20 cellular contexts compared by ENCODE assay signal in the genomic region with DNA sequence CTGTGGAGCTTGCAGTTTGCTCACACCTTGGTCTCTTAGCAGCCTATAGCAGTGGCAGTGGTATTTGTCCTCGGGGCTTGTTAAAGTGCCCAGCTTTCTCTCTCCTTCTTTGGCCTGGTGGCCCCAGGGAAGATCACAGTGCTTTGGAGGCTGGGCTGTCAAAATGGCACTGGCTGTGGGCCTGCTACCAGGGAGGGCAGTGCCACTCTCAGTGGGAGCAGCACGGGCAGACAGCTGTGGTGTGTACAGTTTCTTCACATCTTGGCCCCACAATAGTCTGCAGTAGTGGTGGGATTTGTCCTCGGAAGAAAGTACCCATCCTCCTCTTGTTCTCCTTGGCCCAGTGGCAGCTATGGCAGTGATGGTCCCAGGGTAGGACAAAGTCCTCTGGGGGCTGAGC.
DNase-seq lines count a peak whose midpoint lies in the region; ATAC-seq and TF ChIP-seq lines count a peak whose summit lies in the region.
"Had no signal": no experiment of that assay in that cellular context is flagged by ENCODE, and none has a peak within 500 bp of the region (broad histone marks: within the 10 kb centered on the region; RNA-seq: fewer than 3 reads in every experiment).

No MANE protein-coding gene starts in this region.

- H2BK12ac ChIP-seq in neuronal stem cell (ENCODE audit: low read length), result no peak overlapping the region

- no peaks in the 10 kb centered on the region for H3K4me1 ChIP-seq in Loucy (ENCODE audit: insufficient read depth, low read length, poor library complexity, severe bottlenecking)
- H3K4me1 ChIP-seq in endodermal cell (ENCODE audit: control insufficient read depth, insufficient read depth, low read length), result no peaks in the 10 kb centered on the region
- H3K4me1 ChIP-seq in neuronal stem cell (ENCODE audit: control insufficient read depth in 2 of 2, insufficient read depth in 1 of 2, low read depth in 1 of 2, low read length in 2 of 2), result no peaks in the 10 kb centered on the region
- H3K4me1 ChIP-seq: BE2C had no signal

- H3K9ac ChIP-seq in Loucy (ENCODE audit: low read depth, low read length, poor library complexity, severe bottlenecking) (no peak overlapping the region), endodermal cell (ENCODE audit: extremely low read depth, low read length, poor library complexity, severe bottlenecking) (no peak overlapping the region), neuronal stem cell (ENCODE audit: low read depth, low read length, poor library complexity) (no peak overlapping the region)
- H3K9ac ChIP-seq: GM23248 had no signal

- 93 to 100% methylated on average over 1 to 3 of the region's 3 CpGs for WGBS in endodermal cell (ENCODE audit: insufficient coverage in 1 of 2, insufficient read length in 1 of 2), 2 experiments
- no CpG with 5 or more reads among the region's 3 CpGs for WGBS in neuronal stem cell (ENCODE audit: extremely low coverage in 2 of 2, insufficient read length in 2 of 2, insufficient replicate concordance in 1 of 2), 2 donors

- no peak overlapping the region for H3K4me3 Mint-ChIP-seq in endodermal cell
- H3K4me3 Mint-ChIP-seq: CD4-positive, CD25-positive, alpha-beta regulatory T cell; CD8-positive, alpha-beta memory T cell; IgD-negative memory B cell had no signal

- TF ChIP-seq CTCF in Loucy (conservative IDR thresholded peaks at IDR 0.05; ENCODE audit: low read length), result no peak
- TF ChIP-seq CTCF in endodermal cell (conservative IDR thresholded peaks at IDR 0.05), result no peak

- no peak for DNase-seq in endodermal cell
- DNase-seq in neuronal stem cell (ENCODE audit: low spot score), result no peak
- DNase-seq: ACHN; BE2C; C1 segment of cervical spinal cord; CD4-positive, CD25-positive, alpha-beta regulatory T cell; CD8-positive, alpha-beta memory T cell; COR-L47; DMS 273 treated with DMSO at 0.1 percent for 48 hours; DMS53; GF-D8; GM23248; HCEC 1CT; KBM-7 had no signal

- no peak for ATAC-seq in GM18505 (IDR thresholded peaks at IDR 0.05; ENCODE audit: unreplicated experiment)
- no peak for ATAC-seq in HG02610 (IDR thresholded peaks at IDR 0.05; ENCODE audit: unreplicated experiment)
- no peak for ATAC-seq in HG02759 (IDR thresholded peaks at IDR 0.05; ENCODE audit: unreplicated experiment)
- no peak for ATAC-seq in GM19467 (IDR thresholded peaks at IDR 0.05; ENCODE audit: unreplicated experiment)

- no peak overlapping the region for H2BK15ac ChIP-seq in neuronal stem cell (ENCODE audit: low read length)

- no peak overlapping the region for H3K14ac ChIP-seq in neuronal stem cell (ENCODE audit: low read length)

- peak overlapping the region; percentile 18 for H3K18ac ChIP-seq in neuronal stem cell (ENCODE audit: low read length)

- H3K9me3 Mint-ChIP-seq in endodermal cell, result peaks cover 2% of the 10 kb centered on the region

- H2BK120ac ChIP-seq in neuronal stem cell (ENCODE audit: low read depth, low read length), result no peak overlapping the region

- no peaks in the 10 kb centered on the region for H3K79me2 ChIP-seq in Loucy (ENCODE audit: insufficient read depth, low read length)

- H4K8ac ChIP-seq in neuronal stem cell (ENCODE audit: low read depth, low read length), result no peak overlapping the region

- H3K36me3 ChIP-seq in Loucy (ENCODE audit: insufficient read depth, low read length) (no peaks in the 10 kb centered on the region), endodermal cell (ENCODE audit: control insufficient read depth, insufficient read depth, low read length) (no peaks in the 10 kb centered on the region), neuronal stem cell (replicated peaks in 1 of 2; ENCODE audit: control insufficient read depth in 2 of 2, insufficient read depth in 2 of 2, low read length in 2 of 2) (no peaks in the 10 kb centered on the region)
- H3K36me3 ChIP-seq: BE2C had no signal

- H3K9me3 ChIP-seq in Loucy (ENCODE audit: insufficient read depth, low read depth, low read length) (no peaks in the 10 kb centered on the region; the same call in 1 of the 2 replicates), endodermal cell (ENCODE audit: control insufficient read depth, low read length) (no peaks in the 10 kb centered on the region), neuronal stem cell (replicated peaks in 1 of 2; ENCODE audit: control insufficient read depth in 2 of 2, insufficient read depth in 1 of 2, low read depth in 1 of 2, low read length in 2 of 2) (no peaks in the 10 kb centered on the region)
- H3K9me3 ChIP-seq: BE2C had no signal

- H4K20me1 ChIP-seq in Loucy (ENCODE audit: insufficient read depth, low read length, poor library complexity, severe bottlenecking), result no peaks in the 10 kb centered on the region

- H3K4me1 Mint-ChIP-seq in endodermal cell, result no peaks in the 10 kb centered on the region
- H3K4me1 Mint-ChIP-seq: CD4-positive, CD25-positive, alpha-beta regulatory T cell; CD8-positive, alpha-beta memory T cell; IgD-negative memory B cell had no signal

- H4K91ac ChIP-seq in neuronal stem cell (ENCODE audit: low read depth, low read length, poor library complexity), result no peak overlapping the region

- no peaks in the 10 kb centered on the region for H3F3A ChIP-seq in Loucy (ENCODE audit: low read depth)

- peak overlapping the region; percentile 44 for H3K27ac Mint-ChIP-seq in endodermal cell
- H3K27ac Mint-ChIP-seq: CD4-positive, CD25-positive, alpha-beta regulatory T cell; CD8-positive, alpha-beta memory T cell had no signal

- H2AFZ ChIP-seq in Loucy (ENCODE audit: low read length) (peak overlapping the region; percentile 30; the same call in 1 of the 2 replicates), neuronal stem cell (ENCODE audit: low read length) (no peak overlapping the region)

- no peak overlapping the region for H2AK5ac ChIP-seq in neuronal stem cell (ENCODE audit: low read depth, low read length)

- H2BK5ac ChIP-seq in neuronal stem cell (ENCODE audit: low read length), result no peak overlapping the region

- no peaks in the 10 kb centered on the region for H3K36me3 Mint-ChIP-seq in endodermal cell (ENCODE audit: low read depth)
- H3K36me3 Mint-ChIP-seq: CD4-positive, CD25-positive, alpha-beta regulatory T cell; CD8-positive, alpha-beta memory T cell; IgD-negative memory B cell had no signal

- H3K27ac ChIP-seq in endodermal cell (ENCODE audit: low read depth, low read length) (no peak overlapping the region), neuronal stem cell (replicated peaks; ENCODE audit: low read length) (no peak overlapping the region)
- H3K27ac ChIP-seq: GM23248 had no signal

- H3K4ac ChIP-seq in neuronal stem cell (ENCODE audit: low read length), result no peak overlapping the region

- peak overlapping the region; percentile 67 for H3K23ac ChIP-seq in neuronal stem cell (ENCODE audit: low read depth, low read length, poor library complexity)

- H3K79me1 ChIP-seq in neuronal stem cell (ENCODE audit: low read depth, low read length), result no peaks in the 10 kb centered on the region

- H3K27me3 ChIP-seq in Loucy (ENCODE audit: insufficient read depth, low read length, poor library complexity, severe bottlenecking), result no peaks in the 10 kb centered on the region
- no peaks in the 10 kb centered on the region for H3K27me3 ChIP-seq in endodermal cell (ENCODE audit: control insufficient read depth, insufficient read depth, low read length, poor library complexity, severe bottlenecking)
- H3K27me3 ChIP-seq in neuronal stem cell (ENCODE audit: control insufficient read depth in 3 of 3, insufficient read depth in 3 of 3, low read depth in 1 of 3, low read length in 3 of 3), result no peaks in the 10 kb centered on the region
- H3K27me3 ChIP-seq: BE2C had no signal

- TF ChIP-seq POLR2A in GM18505 (IDR thresholded peaks at IDR 0.05; ENCODE audit: borderline replicate concordance, extremely low read depth, insufficient read depth, insufficient read length), result no peak

- H3K27me3 Mint-ChIP-seq in endodermal cell (ENCODE audit: insufficient read depth), result no peaks in the 10 kb centered on the region
- H3K27me3 Mint-ChIP-seq: IgD-negative memory B cell had no signal

- no peak overlapping the region for H3K4me2 ChIP-seq in Loucy (ENCODE audit: low read depth, low read length, poor library complexity, severe bottlenecking)
- no peak overlapping the region for H3K4me2 ChIP-seq in neuronal stem cell (ENCODE audit: insufficient read depth, low read length, poor library complexity, severe bottlenecking)

- no peaks in the 10 kb centered on the region for H3K9me2 ChIP-seq in Loucy (replicated peaks; ENCODE audit: low read depth, low read length)

- H3K4me3 ChIP-seq in Loucy (ENCODE audit: low read length, poor library complexity, severe bottlenecking), result no peak overlapping the region
- no peak overlapping the region for H3K4me3 ChIP-seq in endodermal cell (ENCODE audit: low read length)
- no peak overlapping the region for H3K4me3 ChIP-seq in neuronal stem cell (ENCODE audit: low read length in 2 of 2)
- H3K4me3 ChIP-seq: GM23248 had no signal
